ENCODE assay signal across 18 cellular contexts in the genomic region with DNA sequence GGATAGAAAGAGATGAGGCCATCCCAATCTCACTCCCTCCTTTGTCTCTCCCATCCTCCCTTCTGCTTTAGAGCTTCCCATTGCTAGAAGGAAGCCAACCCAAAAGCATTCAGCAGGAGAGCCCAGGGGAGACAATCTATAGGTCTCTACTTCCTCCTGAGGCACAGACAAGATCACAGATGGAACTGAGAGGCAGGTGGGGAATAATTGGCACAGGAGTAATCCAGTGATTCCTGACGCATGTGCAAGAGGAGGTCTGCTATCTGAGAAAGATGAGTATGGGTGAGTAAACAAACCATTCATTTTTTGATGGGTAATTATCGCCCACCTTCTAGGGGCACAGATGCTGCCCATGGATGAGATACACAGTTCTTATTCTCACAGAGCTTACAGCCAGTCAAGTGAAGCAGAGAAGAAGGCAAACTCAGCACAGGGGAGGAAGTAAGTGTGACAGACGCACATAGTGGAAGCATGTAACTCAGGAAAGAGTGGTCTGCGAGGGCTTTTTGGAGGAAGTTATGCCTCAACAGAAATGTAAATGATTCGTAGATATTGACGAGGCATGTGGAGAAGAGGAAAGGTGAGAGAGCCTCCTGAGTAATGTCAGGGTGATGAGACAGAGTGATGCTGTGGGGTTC.
DNase-seq lines count a peak whose midpoint lies in the region; ATAC-seq and TF ChIP-seq lines count a peak whose summit lies in the region.
"Had no signal": no experiment of that assay in that cellular context is flagged by ENCODE, and none has a peak within 500 bp of the region (broad histone marks: within the 10 kb centered on the region; RNA-seq: fewer than 3 reads in every experiment).

No MANE protein-coding gene starts in this region.

- H3K27ac Mint-ChIP-seq in stimulated activated memory B cell treated with anti-CD40 and anti-IgM and Interleukin-4, amounts not matched to agents 10 μg/mL and 1 μg/mL and 100 μg/mL, for 72 hours, result peak overlapping the region; percentile 15
- no peak overlapping the region for H3K27ac Mint-ChIP-seq in endothelial cell (ENCODE audit: unreplicated experiment)
- H3K27ac Mint-ChIP-seq in activated T-cell treated with anti-CD3 and anti-CD28 coated beads, Interleukin-2, amount 50 U/mL, for 24 hours, result no peak overlapping the region
- H3K27ac Mint-ChIP-seq: activated CD4-positive, alpha-beta T cell treated with anti-CD3 and anti-CD28 coated beads for 36 hours; activated naive CD8-positive, alpha-beta T cell treated with anti-CD3 and anti-CD28 coated beads, Interleukin-2, amount 10 ng/mL, durations not matched to agents 7 days and 5 days; CD4-positive, alpha-beta T cell; endodermal cell; GM23338; T-helper 2 cell treated with Interferon-gamma antibody and Interleukin-4, amounts not matched to agents 5 μg/mL and 100 μg/mL, for 36 hours had no signal

- H3K4me3 Mint-ChIP-seq in stimulated activated memory B cell treated with anti-CD40 and anti-IgM and Interleukin-4, amounts not matched to agents 10 μg/mL and 1 μg/mL and 100 μg/mL, for 72 hours, result no peak overlapping the region
- H3K4me3 Mint-ChIP-seq in endothelial cell (ENCODE audit: unreplicated experiment), result no peak overlapping the region
- no peak overlapping the region for H3K4me3 Mint-ChIP-seq in activated T-cell treated with anti-CD3 and anti-CD28 coated beads, Interleukin-2, amount 50 U/mL, for 24 hours
- H3K4me3 Mint-ChIP-seq: activated CD4-positive, alpha-beta T cell treated with anti-CD3 and anti-CD28 coated beads for 36 hours; activated naive CD8-positive, alpha-beta T cell treated with anti-CD3 and anti-CD28 coated beads, Interleukin-2, amount 10 ng/mL, durations not matched to agents 7 days and 5 days; CD4-positive, alpha-beta T cell; endodermal cell; GM23338; T-helper 2 cell treated with Interferon-gamma antibody and Interleukin-4, amounts not matched to agents 5 μg/mL and 100 μg/mL, for 36 hours had no signal

- ATAC-seq in HG03175 (IDR thresholded peaks at IDR 0.05; ENCODE audit: unreplicated experiment) (peak; percentile 48), HG03280 (IDR thresholded peaks at IDR 0.05; ENCODE audit: unreplicated experiment) (no peak)
- ATAC-seq in stimulated activated memory B cell treated with anti-CD40 and anti-IgM and Interleukin-4, amounts not matched to agents 10 μg/mL and 1 μg/mL and 100 μg/mL, for 72 hours, result peak; percentile 84
- ATAC-seq: activated CD4-positive, alpha-beta T cell treated with anti-CD3 and anti-CD28 coated beads for 36 hours; GM23338; K562; left lung; Right ventricle myocardium inferior had no signal

- no peaks in the 10 kb centered on the region for H3K9me3 Mint-ChIP-seq in stimulated activated memory B cell treated with anti-CD40 and anti-IgM and Interleukin-4, amounts not matched to agents 10 μg/mL and 1 μg/mL and 100 μg/mL, for 72 hours
- no peaks in the 10 kb centered on the region for H3K9me3 Mint-ChIP-seq in endothelial cell (ENCODE audit: unreplicated experiment)
- peaks cover 11% of the 10 kb centered on the region for H3K9me3 Mint-ChIP-seq in activated T-cell treated with anti-CD3 and anti-CD28 coated beads, Interleukin-2, amount 50 U/mL, for 24 hours
- H3K9me3 Mint-ChIP-seq: activated naive CD8-positive, alpha-beta T cell treated with anti-CD3 and anti-CD28 coated beads, Interleukin-2, amount 10 ng/mL, durations not matched to agents 7 days and 5 days had no signal

- H3K27me3 Mint-ChIP-seq in stimulated activated memory B cell treated with anti-CD40 and anti-IgM and Interleukin-4, amounts not matched to agents 10 μg/mL and 1 μg/mL and 100 μg/mL, for 72 hours, result no peaks in the 10 kb centered on the region
- peaks cover 1% of the 10 kb centered on the region for H3K27me3 Mint-ChIP-seq in endothelial cell (ENCODE audit: unreplicated experiment)
- no peaks in the 10 kb centered on the region for H3K27me3 Mint-ChIP-seq in activated T-cell treated with anti-CD3 and anti-CD28 coated beads, Interleukin-2, amount 50 U/mL, for 24 hours
- H3K27me3 Mint-ChIP-seq: activated CD4-positive, alpha-beta T cell treated with anti-CD3 and anti-CD28 coated beads for 36 hours; activated naive CD8-positive, alpha-beta T cell treated with anti-CD3 and anti-CD28 coated beads, Interleukin-2, amount 10 ng/mL, durations not matched to agents 7 days and 5 days; CD4-positive, alpha-beta T cell had no signal

- peaks cover 12% of the 10 kb centered on the region for H3K36me3 Mint-ChIP-seq in stimulated activated memory B cell treated with anti-CD40 and anti-IgM and Interleukin-4, amounts not matched to agents 10 μg/mL and 1 μg/mL and 100 μg/mL, for 72 hours
- no peaks in the 10 kb centered on the region for H3K36me3 Mint-ChIP-seq in endothelial cell (ENCODE audit: low read depth, unreplicated experiment)
- H3K36me3 Mint-ChIP-seq in activated T-cell treated with anti-CD3 and anti-CD28 coated beads, Interleukin-2, amount 50 U/mL, for 24 hours (ENCODE audit: low read depth), result peaks cover 8% of the 10 kb centered on the region

- H3K4me1 Mint-ChIP-seq in stimulated activated memory B cell treated with anti-CD40 and anti-IgM and Interleukin-4, amounts not matched to agents 10 μg/mL and 1 μg/mL and 100 μg/mL, for 72 hours, result peaks cover 30% of the 10 kb centered on the region
- peaks cover 10% of the 10 kb centered on the region for H3K4me1 Mint-ChIP-seq in endothelial cell (ENCODE audit: unreplicated experiment)
- H3K4me1 Mint-ChIP-seq in activated T-cell treated with anti-CD3 and anti-CD28 coated beads, Interleukin-2, amount 50 U/mL, for 24 hours (ENCODE audit: low read depth), result no peaks in the 10 kb centered on the region
- H3K4me1 Mint-ChIP-seq: activated CD4-positive, alpha-beta T cell treated with anti-CD3 and anti-CD28 coated beads for 36 hours; endodermal cell; GM23338 had no signal

- TF ChIP-seq CTCF in endothelial cell (IDR thresholded peaks at IDR 0.05; ENCODE audit: unreplicated experiment), result no peak

- DNase-seq in NCI-H146 (lab: John Stamatoyannopoulos, UW) (peak; percentile 14), NCI-H146 treated with DMSO at 0.1 percent for 48 hours (lab: John Stamatoyannopoulos, UW; ENCODE audit: unreplicated experiment) (no peak), NCI-H69 (lab: John Stamatoyannopoulos, UW) (peak; percentile 93), endothelial cell (ENCODE audit: low spot score) (no peak)
- no peak for DNase-seq in activated T-cell treated with anti-CD3 and anti-CD28 coated beads, Interleukin-2, amount 50 U/mL, for 24 hours
- DNase-seq: activated CD4-positive, alpha-beta T cell treated with anti-CD3 and anti-CD28 coated beads for 36 hours; activated naive CD8-positive, alpha-beta T cell treated with anti-CD3 and anti-CD28 coated beads, Interleukin-2, amount 10 ng/mL, durations not matched to agents 7 days and 5 days; CD4-positive, alpha-beta T cell; endodermal cell; left lung; NCI-H1436 treated with DMSO at 0.1 percent for 48 hours had no signal

Comparison
In these comparisons a context has a peak if more than half of its experiments do, and no peak if none do; other contexts are left out.
1. DNase-seq: peak in NCI-H146 (single experiment) and NCI-H69 (single experiment); none in NCI-H146 treated with DMSO at 0.1 percent for 48 hours (single experiment), endothelial cell (single experiment) and activated T-cell treated with anti-CD3 and anti-CD28 coated beads, Interleukin-2, amount 50 U/mL, for 24 hours (single experiment).